Comparison of ENCODE assay signal across 16 cellular contexts in genomic region chr6:138468320-138469015, GRCh38. TPM values are rescaled to one million over a fixed set of nuclear protein-coding genes. Genes with fewer than 3 reads are reported as not detected.
DNase-seq lines count a peak whose midpoint lies in the region; ATAC-seq, FAIRE-seq and TF ChIP-seq lines count a peak whose summit lies in the region.
"Had no signal": no experiment of that assay in that cellular context is flagged by ENCODE, and none has a peak within 500 bp of the region (broad histone marks: within the 10 kb centered on the region; RNA-seq: fewer than 3 reads in every experiment).

No MANE protein-coding gene starts in this region.

- H3K4me3 ChIP-seq in AG10803 (ENCODE audit: low read length) (no peak overlapping the region), astrocyte of the cerebellum (ENCODE audit: low read depth, low read length) (no peak overlapping the region), hepatocyte (no peak overlapping the region)
- H3K4me3 ChIP-seq: gastrocnemius medialis had no signal

- in situ Hi-C loops in astrocyte of the cerebellum (cut with HindIII; ENCODE audit: low sequenced_read_pairs) = no loop called here

- TF ChIP-seq EP300 in Ishikawa (IDR thresholded peaks at IDR 0.05; ENCODE audit: borderline replicate concordance) = no peak

- no peaks in the 10 kb centered on the region for H3K27me3 ChIP-seq in hepatocyte
- H3K27me3 ChIP-seq: gastrocnemius medialis had no signal

- TF ChIP-seq CTCF in AG10803 (conservative IDR thresholded peaks at IDR 0.05; ENCODE audit: low read length) = no peak
- TF ChIP-seq CTCF in astrocyte of the cerebellum (IDR thresholded peaks at IDR 0.05; ENCODE audit: low read depth, low read length, missing control alignments) = no peak
- TF ChIP-seq CTCF in hepatocyte (IDR thresholded peaks at IDR 0.05; ENCODE audit: poor library complexity) = no peak

- no peaks in the 10 kb centered on the region for H3K9me2 ChIP-seq in hepatocyte (replicated peaks; ENCODE audit: insufficient read depth)

- no peaks in the 10 kb centered on the region for H3K9me3 ChIP-seq in hepatocyte (ENCODE audit: low read depth)
- H3K9me3 ChIP-seq: gastrocnemius medialis had no signal

- WGBS in hepatocyte (ENCODE audit: low lambda C conversion rate, missing lambda C conversion rate) = 89% methylated on average over 9 of the region's 9 CpGs

- intact Hi-C loops in left cardiac atrium (cut with DNase I) = no loop called here

- H3K36me3 ChIP-seq in hepatocyte (replicated peaks; ENCODE audit: insufficient read depth, low read depth) = no peaks in the 10 kb centered on the region
- H3K36me3 ChIP-seq: gastrocnemius medialis had no signal

- ATAC-seq in left cardiac atrium = no peak
- ATAC-seq: gastrocnemius medialis had no signal

- H2AFZ ChIP-seq in hepatocyte = no peak overlapping the region

- no peak overlapping the region for H3K4me2 ChIP-seq in hepatocyte

- DNase-seq in AG10803 (ENCODE audit: low read depth) (peak; percentile 16), astrocyte of the cerebellum (ENCODE audit: low read depth) (peak; percentile 16), hepatocyte (ENCODE audit: low spot score) (no peak), GM12891 (ENCODE audit: insufficient read length, low spot score) (no peak), NOMO-1 treated with DMSO at 0.1 percent for 48 hours (lab: John Stamatoyannopoulos, UW; ENCODE audit: unreplicated experiment) (no peak), left cardiac atrium (no peak)
- DNase-seq in activated CD4-positive, CD25-positive, alpha-beta regulatory T cell treated with anti-CD3 and anti-CD28 coated beads, Interleukin-2, amount 50 U/mL, for 72 hours = no peak
- DNase-seq: activated CD4-positive, alpha-beta T cell treated with anti-CD3 and anti-CD28 coated beads for 1 hour; dermis blood vessel endothelial cell; gastrocnemius medialis; islet precursor cell; KBM-7; naive B cell; NCI-H2029; stimulated activated CD4-positive, alpha-beta T cell treated with anti-CD3 and anti-CD28 coated beads, Interleukin-1b, Interleukin-23, amount 100 ng/mL, for 48 hours had no signal

- FAIRE-seq in GM12891 (lab: Jason Lieb, UNC) = no peak

- H4K20me1 ChIP-seq in hepatocyte (ENCODE audit: insufficient read depth, poor library complexity, severe bottlenecking) = peaks cover under 1% of the 10 kb centered on the region

- TF ChIP-seq POLR2A in GM12891 (IDR thresholded peaks at IDR 0.05; ENCODE audit: low read depth, low read length) = no peak

- peak overlapping the region; percentile 27 for H3K27ac ChIP-seq in hepatocyte
- H3K27ac ChIP-seq: gastrocnemius medialis had no signal

- no peak for TF ChIP-seq RAD21 in Ishikawa (IDR thresholded peaks at IDR 0.05; ENCODE audit: low read depth)

- H3K4me1 ChIP-seq in hepatocyte (ENCODE audit: insufficient read depth) = peaks cover 7% of the 10 kb centered on the region
- H3K4me1 ChIP-seq: gastrocnemius medialis had no signal

- peaks cover 66% of the 10 kb centered on the region for H3K79me2 ChIP-seq in hepatocyte

TF ChIP-seq in Ishikawa, 13 proteins besides CTCF, POLR2A, EP300 and RAD21:
- peak; percentile 72 for TF ChIP-seq CEBPB (IDR thresholded peaks at IDR 0.05)
- peak; percentile 25; the same call in 1 of the 2 replicates for TF ChIP-seq TEAD4 (IDR thresholded peaks at IDR 0.05)
- TF ChIP-seq CREB1 (IDR thresholded peaks at IDR 0.05; ENCODE audit: low read depth) = no peak

TF ChIP-seq in GM12891, 5 proteins besides CTCF, POLR2A, EP300 and RAD21:
- TF ChIP-seq SPI1 (IDR thresholded peaks at IDR 0.05; ENCODE audit: low read depth, low read length) (no peak), TAF1 (IDR thresholded peaks at IDR 0.05; ENCODE audit: low read depth, low read length) (no peak), PAX5 (IDR thresholded peaks at IDR 0.05; ENCODE audit: insufficient read depth, low read length, severe bottlenecking) (no peak), POU2F2 (IDR thresholded peaks at IDR 0.05; ENCODE audit: low read depth, low read length) (no peak), POLR2AphosphoS5 (IDR thresholded peaks at IDR 0.05; ENCODE audit: low read depth, low read length) (no peak)

RNA-seq across cellular contexts. Expression of gene NHSL1, which starts 30.8 kb away (rescaled TPM):
- 58.0 and 58.3 TPM in 2 replicates for total RNA-seq in hepatocyte
- 39.0 and 43.7 TPM in 2 replicates for polyA plus RNA-seq in hepatocyte
- polyA plus RNA-seq in GM12891 (2012; ENCODE audit: low read depth, missing spikeins) = 0.09 TPM
- total RNA-seq in left cardiac atrium = 10 to 100 TPM; 32.1 to 45.1 TPM

Comparison
In these comparisons a context has a peak if more than half of its experiments do, and no peak if none do; other contexts are left out.
1. DNase-seq: peak in AG10803 (single experiment) and astrocyte of the cerebellum (single experiment); none in hepatocyte (single experiment), GM12891 (single experiment), activated CD4-positive, CD25-positive, alpha-beta regulatory T cell treated with anti-CD3 and anti-CD28 coated beads, Interleukin-2, amount 50 U/mL, for 72 hours (single experiment), NOMO-1 treated with DMSO at 0.1 percent for 48 hours (single experiment) and left cardiac atrium (single experiment).